Comparison of ENCODE assay signal across 17 cellular contexts in genomic region chr6:34457392-34457746, GRCh38. TPM values are rescaled to one million over a fixed set of nuclear protein-coding genes. Genes with fewer than 3 reads are reported as not detected.
DNase-seq lines count a peak whose midpoint lies in the region; ATAC-seq, FAIRE-seq and TF ChIP-seq lines count a peak whose summit lies in the region.
"Had no signal": no experiment of that assay in that cellular context is flagged by ENCODE, and none has a peak within 500 bp of the region (broad histone marks: within the 10 kb centered on the region; RNA-seq: fewer than 3 reads in every experiment).

No MANE protein-coding gene starts in this region.

- no peak overlapping the region for H3K4me3 ChIP-seq in GM23338
- H3K4me3 ChIP-seq in K562, result no peak overlapping the region
- no peak overlapping the region for H3K4me3 ChIP-seq in neuronal stem cell (ENCODE audit: low read length in 2 of 2)
- H3K4me3 ChIP-seq in osteoblast (ENCODE audit: insufficient read depth, low read length), result no peak overlapping the region

- no peak overlapping the region for H3K23ac ChIP-seq in neuronal stem cell (ENCODE audit: low read depth, low read length, poor library complexity)

- intact Hi-C loops in K562 (cut with micrococcal nuclease), result no loop called here

- H3K27ac Mint-ChIP-seq in GM23338, result no peak overlapping the region

- H3K79me2 ChIP-seq in GM23338 (replicated peaks; ENCODE audit: insufficient read depth) (no peaks in the 10 kb centered on the region), K562 (ENCODE audit: control insufficient read depth, insufficient read depth, low read length) (no peaks in the 10 kb centered on the region), osteoblast (ENCODE audit: insufficient read depth, low read length) (no peaks in the 10 kb centered on the region)

- no TSS peak for BruUV-seq in K562 (replicated peaks; lab: Mats Ljungman, UMichigan)

- no peak overlapping the region for H4K8ac ChIP-seq in neuronal stem cell (ENCODE audit: low read depth, low read length)

- no peak overlapping the region for H2AK5ac ChIP-seq in neuronal stem cell (ENCODE audit: low read depth, low read length)

- H3K4me1 Mint-ChIP-seq in GM23338, result peaks cover 13% of the 10 kb centered on the region
- H3K4me1 Mint-ChIP-seq: CD14-positive monocyte had no signal

- peaks cover 5% of the 10 kb centered on the region; the same call in 1 of the 2 replicates for H3K4me1 ChIP-seq in GM23338 (ENCODE audit: insufficient read depth)
- peaks cover 6 to 12% of the 10 kb centered on the region in 2 experiments; a peak in 4 of 5 replicates for H3K4me1 ChIP-seq in K562 (replicated peaks in 1 of 2; ENCODE audit: control insufficient read depth in 2 of 2, insufficient read depth in 2 of 2, low read length in 2 of 2)
- H3K4me1 ChIP-seq in neuronal stem cell (ENCODE audit: control insufficient read depth in 2 of 2, insufficient read depth in 1 of 2, low read depth in 1 of 2, low read length in 2 of 2), result peaks cover 5 to 10% of the 10 kb centered on the region in 2 donors
- no peaks in the 10 kb centered on the region for H3K4me1 ChIP-seq in osteoblast (ENCODE audit: insufficient read depth, low read length)

- 30% methylated on average over 2 of the region's 2 CpGs for WGBS in K562 (ENCODE audit: insufficient coverage, low coverage, missing lambda C conversion rate)
- no CpG with 5 or more reads among the region's 2 CpGs for WGBS in neuronal stem cell (ENCODE audit: extremely low coverage in 2 of 2, insufficient read length in 2 of 2, insufficient replicate concordance in 1 of 2), 2 donors

- H2AFZ ChIP-seq in GM23338 (0 out of 2 replicates have a peak overlapping the region, but pooled peaks have one; percentile 20), K562 (ENCODE audit: low read depth, low read length) (peak overlapping the region; percentile 77), neuronal stem cell (ENCODE audit: low read length) (peak overlapping the region; percentile 83), osteoblast (ENCODE audit: low read length) (no peak overlapping the region)

- TF ChIP-seq EP300 in K562 (IDR thresholded peaks at IDR 0.05; ENCODE audit: low read length), result no peak

- no peaks in the 10 kb centered on the region for H3K9me2 ChIP-seq in GM23338 (ENCODE audit: insufficient read depth)

- no peaks in the 10 kb centered on the region for H3K9me3 Mint-ChIP-seq in GM23338
- H3K9me3 Mint-ChIP-seq: CD14-positive monocyte had no signal

- no peak overlapping the region for H3K4me2 ChIP-seq in GM23338
- H3K4me2 ChIP-seq in K562 (ENCODE audit: insufficient read depth, low read length), result no peak overlapping the region
- no peak overlapping the region for H3K4me2 ChIP-seq in neuronal stem cell (ENCODE audit: insufficient read depth, low read length, poor library complexity, severe bottlenecking)
- no peak overlapping the region for H3K4me2 ChIP-seq in osteoblast (ENCODE audit: insufficient read depth, low read length)

- no peak overlapping the region for H2BK120ac ChIP-seq in neuronal stem cell (ENCODE audit: low read depth, low read length)

- H3K27ac ChIP-seq in GM23338 (ENCODE audit: low read depth) (no peak overlapping the region), K562 (ENCODE audit: extremely low read depth, low read depth, low read length) (no peak overlapping the region), neuronal stem cell (replicated peaks; ENCODE audit: low read length) (no peak overlapping the region), osteoblast (ENCODE audit: low read depth, low read length) (no peak overlapping the region)

- no peak for DNase-seq in GM23338 (ENCODE audit: low spot score)
- peak; percentile 27 for DNase-seq in RPMI8226
- DNase-seq in K562 (ENCODE audit: extremely low read depth in 1 of 4, low spot score in 3 of 4), result peak in 1 of 4 experiments; percentile 34
- no peak for DNase-seq in neuronal stem cell (ENCODE audit: low spot score)
- no peak for DNase-seq in osteoblast (ENCODE audit: insufficient read length, low spot score, missing footprints)
- DNase-seq in NCI-H524 treated with DMSO at 0.1 percent for 48 hours (lab: John Stamatoyannopoulos, UW), result no peak
- DNase-seq in NK-92 treated with Interleukin-12 subunit alpha and Interleukin-12 subunit beta, amount 100 ng/mL, for 24 hours (lab: John Stamatoyannopoulos, UW), result no peak
- DNase-seq: HCEC 1CT, NCI-H1092, NCI-H146, NCI-H2081, NCI-H526, SIG-M5 had no signal

- H3K18ac ChIP-seq in neuronal stem cell (ENCODE audit: low read length), result peak overlapping the region; percentile 89

- no peaks in the 10 kb centered on the region for H4K20me1 ChIP-seq in GM23338 (replicated peaks; ENCODE audit: insufficient read depth)
- no peaks in the 10 kb centered on the region for H4K20me1 ChIP-seq in K562 (replicated peaks; ENCODE audit: control insufficient read depth, insufficient read depth, low read length)
- no peaks in the 10 kb centered on the region for H4K20me1 ChIP-seq in osteoblast (ENCODE audit: insufficient read depth, low read length)

- TF ChIP-seq RAD21 in K562 (CRISPR knock-in tag; conservative IDR thresholded peaks at IDR 0.05 in 1 of 2, IDR thresholded peaks at IDR 0.05 in 1 of 2), result no peak

- no peaks in the 10 kb centered on the region for H3K9me1 ChIP-seq in K562 (ENCODE audit: control insufficient read depth, insufficient read depth, low read length)

- in situ Hi-C loops in K562 (cut with MboI), result loop anchor here (5.0 to 25.0 kb wide), 2 partner anchors 145 to 680 kb away; partner anchors contain the start of gene TCP11

- no peak overlapping the region for H3K14ac ChIP-seq in neuronal stem cell (ENCODE audit: low read length)

- H3K27me3 Mint-ChIP-seq in GM23338 (ENCODE audit: insufficient read depth, low read depth, poor library complexity), result peaks cover 9% of the 10 kb centered on the region

- ATAC-seq in GM23338 (no peak), K562 (peak; percentile 45)

- H3K4me3 Mint-ChIP-seq in GM23338, result no peak overlapping the region
- H3K4me3 Mint-ChIP-seq: CD14-positive monocyte had no signal

- no peak overlapping the region for H2BK12ac ChIP-seq in neuronal stem cell (ENCODE audit: low read length)

- H4K91ac ChIP-seq in neuronal stem cell (ENCODE audit: low read depth, low read length, poor library complexity), result no peak overlapping the region

- no peak for TF ChIP-seq CTCF in GM23338 (conservative IDR thresholded peaks at IDR 0.05; ENCODE audit: low read depth in 2 of 2)
- TF ChIP-seq CTCF in K562 (IDR thresholded peaks at IDR 0.05 in 2 of 3, conservative IDR thresholded peaks at IDR 0.05 in 1 of 3; ENCODE audit: insufficient read depth in 2 of 3, low read depth in 1 of 3, low read length in 3 of 3), result no peak
- no peak for TF ChIP-seq CTCF in osteoblast (IDR thresholded peaks at IDR 0.05; ENCODE audit: extremely low read depth, low read depth, low read length)

- H3K36me3 Mint-ChIP-seq in GM23338 (ENCODE audit: low read depth), result no peaks in the 10 kb centered on the region; the same call in 2 of the 3 replicates
- H3K36me3 Mint-ChIP-seq: CD14-positive monocyte had no signal

- no peak overlapping the region for H2BK5ac ChIP-seq in neuronal stem cell (ENCODE audit: low read length)

- H3K36me3 ChIP-seq in GM23338 (ENCODE audit: insufficient read depth), result no peaks in the 10 kb centered on the region
- no peaks in the 10 kb centered on the region for H3K36me3 ChIP-seq in K562 (ENCODE audit: control insufficient read depth, insufficient read depth, low read length)
- H3K36me3 ChIP-seq in neuronal stem cell (replicated peaks in 1 of 2; ENCODE audit: control insufficient read depth in 2 of 2, insufficient read depth in 2 of 2, low read length in 2 of 2), result no peaks in the 10 kb centered on the region
- no peaks in the 10 kb centered on the region for H3K36me3 ChIP-seq in osteoblast (ENCODE audit: insufficient read depth, low read length)

- no peaks in the 10 kb centered on the region for H3K79me1 ChIP-seq in neuronal stem cell (ENCODE audit: low read depth, low read length)

- CTCF ChIA-PET in K562 (lab: Yijun Ruan, JAX; ENCODE audit: low intra/inter-chr PET ratio), result no interaction called here

- H3K9ac ChIP-seq in K562 (ENCODE audit: insufficient read depth in 1 of 2, low read depth in 2 of 2, low read length in 2 of 2), result no peak overlapping the region
- no peak overlapping the region for H3K9ac ChIP-seq in neuronal stem cell (ENCODE audit: low read depth, low read length, poor library complexity)

- H3K9me3 ChIP-seq in K562 (replicated peaks; ENCODE audit: control insufficient read depth, insufficient read depth, low read depth, low read length) (no peaks in the 10 kb centered on the region), neuronal stem cell (replicated peaks in 1 of 2; ENCODE audit: control insufficient read depth in 2 of 2, insufficient read depth in 1 of 2, low read depth in 1 of 2, low read length in 2 of 2) (peaks cover 0 to under 1% of the 10 kb centered on the region in 2 donors), osteoblast (ENCODE audit: low read depth, low read length) (no peaks in the 10 kb centered on the region)

- POLR2A ChIA-PET in K562 (lab: Yijun Ruan, JAX), result interaction anchor here (0.7 kb wide), 1 partner anchor 519 kb away, joined by 3 read pairs; no protein-coding TSS in a partner anchor

- no peak for TF ChIP-seq POLR2A in K562 (conservative IDR thresholded peaks at IDR 0.05)

- peak; percentile 75 for FAIRE-seq in K562 (lab: Jason Lieb, UNC)
- FAIRE-seq: GM19239 had no signal

- no peak overlapping the region for H3K4ac ChIP-seq in neuronal stem cell (ENCODE audit: low read length)

- H2BK15ac ChIP-seq in neuronal stem cell (ENCODE audit: low read length), result peak overlapping the region; percentile 75

- no peaks in the 10 kb centered on the region for H3F3A ChIP-seq in GM23338 (replicated peaks; ENCODE audit: low read depth)

- H3K27me3 ChIP-seq in GM23338 (ENCODE audit: insufficient read depth) (no peaks in the 10 kb centered on the region), K562 (ENCODE audit: control insufficient read depth in 2 of 2, insufficient read depth in 2 of 2, low read length in 2 of 2) (no peaks in the 10 kb centered on the region), neuronal stem cell (ENCODE audit: control insufficient read depth in 3 of 3, insufficient read depth in 3 of 3, low read depth in 1 of 3, low read length in 3 of 3) (no peaks in the 10 kb centered on the region), osteoblast (ENCODE audit: insufficient read depth, low read length) (no peaks in the 10 kb centered on the region)

RNA-seq across cellular contexts. Expression of gene PACSIN1, which starts 8.5 kb away (rescaled TPM):
- 6.2 and 8.7 TPM in 2 replicates for total RNA-seq in GM23338 (2014; rRNA removed; shearing (Covaris generic))
- polyA plus RNA-seq in GM23338 (2016; fragmentation: Nextera tagmentation; extraction: Ambion mirVana), result 4.7 and 5.2 TPM in 2 replicates
- 1.5 and 2.1 TPM in 2 replicates for total RNA-seq in K562 (2011; cell fraction: chromatin; rRNA removed; ENCODE audit: low replicate concordance)
- total RNA-seq in K562 (2011; cell fraction: nucleolus; rRNA removed), result 1.2 and 1.3 TPM in 2 replicates
- total RNA-seq in K562 (2011; cell fraction: nucleoplasm; rRNA removed), result 0.99 and 1.1 TPM in 2 replicates
- 0.41 and 0.45 TPM in 2 replicates for total RNA-seq in K562 (2014; rRNA removed)
- 0.10 and 0.29 TPM in 2 replicates for total RNA-seq in K562 (2014; rRNA removed; fragmentation: Illumina TruSeq; extraction: Trizol)
- total RNA-seq in K562 (2015; rRNA removed; fragmentation: Illumina TruSeq; extraction: Trizol), result 0.22 and 0.23 TPM in 2 replicates
- 0.98 and 1.7 TPM in 2 replicates for total RNA-seq in K562 (2021)
- polyA plus RNA-seq in K562 (2011; rRNA removed), result 1.1 and 1.4 TPM in 2 replicates
- 1.2 and 1.6 TPM in 2 replicates for polyA plus RNA-seq in K562 (2011; cell fraction: cytosol; rRNA removed)
- 2.2 and 3.4 TPM in 2 replicates for polyA plus RNA-seq in K562 (2011; cell fraction: nucleus; rRNA removed)
- polyA plus RNA-seq in K562 (2012), result 0.90 and 1.2 TPM in 2 replicates
- 0.79 and 1.4 TPM in 2 replicates for polyA plus RNA-seq in K562 (2014; fragmentation: Illumina TruSeq; extraction: Trizol)
- under 1 TPM; 0.01 to 0.03 TPM for polyA plus RNA-seq in K562 (2014; fragmentation: Nextera tagmentation; extraction: Ambion mirVana)
- 0.98 and 1.2 TPM in 2 replicates for polyA plus RNA-seq in K562 (2014; rRNA removed)
- 0.98 and 1.1 TPM in 2 replicates for polyA minus RNA-seq in K562 (2011; rRNA and poly(A)+ RNA removed)
- polyA minus RNA-seq in K562 (2011; cell fraction: cytosol; rRNA and poly(A)+ RNA removed), result 0.95 and 1.7 TPM in 2 replicates
- 0.67 and 1.9 TPM in 2 replicates for polyA minus RNA-seq in K562 (2011; cell fraction: nucleus; rRNA and poly(A)+ RNA removed)
- 2.1 TPM for polyA plus RNA-seq in neuronal stem cell (2013, experiment 1 of 2)
- polyA plus RNA-seq in neuronal stem cell (2013, experiment 2 of 2), result 2.0 TPM
- total RNA-seq in osteoblast, result not detected in 2 replicates
- total RNA-seq: A673, RPMI7951 had no signal
- polyA plus RNA-seq: CD14-positive monocyte had no signal

RNA-seq across cellular contexts. Expression of gene RPS10, which starts 31.5 kb away (rescaled TPM):
- total RNA-seq in GM23338 (2014; rRNA removed; shearing (Covaris generic)), result 1,675 and 2,175 TPM in 2 replicates
- polyA plus RNA-seq in GM23338 (2016; fragmentation: Nextera tagmentation; extraction: Ambion mirVana), result 1,755 and 1,834 TPM in 2 replicates
- total RNA-seq in K562 (2011; cell fraction: chromatin; rRNA removed; ENCODE audit: low replicate concordance), result 244 and 499 TPM in 2 replicates
- total RNA-seq in K562 (2011; cell fraction: nucleolus; rRNA removed), result 961 and 1,244 TPM in 2 replicates
- total RNA-seq in K562 (2011; cell fraction: nucleoplasm; rRNA removed), result 1,028 and 1,732 TPM in 2 replicates
- total RNA-seq in K562 (2014; rRNA removed), result 3,907 and 4,273 TPM in 2 replicates
- total RNA-seq in K562 (2014; rRNA removed; fragmentation: Illumina TruSeq; extraction: Trizol), result 2,809 and 3,197 TPM in 2 replicates
- 3,578 and 3,876 TPM in 2 replicates for total RNA-seq in K562 (2015; rRNA removed; fragmentation: Illumina TruSeq; extraction: Trizol)
- 3,062 and 3,200 TPM in 2 replicates for total RNA-seq in K562 (2021)
- 5,201 and 6,397 TPM in 2 replicates for polyA plus RNA-seq in K562 (2011; rRNA removed)
- 12,487 and 14,962 TPM in 2 replicates for polyA plus RNA-seq in K562 (2011; cell fraction: cytosol; rRNA removed)
- polyA plus RNA-seq in K562 (2011; cell fraction: nucleus; rRNA removed), result 1,847 and 2,630 TPM in 2 replicates
- polyA plus RNA-seq in K562 (2012), result 4,197 and 5,822 TPM in 2 replicates
- 4,753 and 5,213 TPM in 2 replicates for polyA plus RNA-seq in K562 (2014; fragmentation: Illumina TruSeq; extraction: Trizol)
- polyA plus RNA-seq in K562 (2014; fragmentation: Nextera tagmentation; extraction: Ambion mirVana), result 1,000 to 10,000 TPM; 2,680 to 3,048 TPM
- 4,615 and 5,251 TPM in 2 replicates for polyA plus RNA-seq in K562 (2014; rRNA removed)
- 2,379 and 2,522 TPM in 2 replicates for polyA minus RNA-seq in K562 (2011; rRNA and poly(A)+ RNA removed)
- 976 and 1,028 TPM in 2 replicates for polyA minus RNA-seq in K562 (2011; cell fraction: cytosol; rRNA and poly(A)+ RNA removed)
- 203 and 375 TPM in 2 replicates for polyA minus RNA-seq in K562 (2011; cell fraction: nucleus; rRNA and poly(A)+ RNA removed)
- 2,646 TPM for polyA plus RNA-seq in neuronal stem cell (2013, experiment 1 of 2)
- 2,609 TPM for polyA plus RNA-seq in neuronal stem cell (2013, experiment 2 of 2)
- total RNA-seq in osteoblast, result 1,993 and 2,228 TPM in 2 replicates
